ENCODE assay signal across 8 cellular contexts in the genomic region with DNA sequence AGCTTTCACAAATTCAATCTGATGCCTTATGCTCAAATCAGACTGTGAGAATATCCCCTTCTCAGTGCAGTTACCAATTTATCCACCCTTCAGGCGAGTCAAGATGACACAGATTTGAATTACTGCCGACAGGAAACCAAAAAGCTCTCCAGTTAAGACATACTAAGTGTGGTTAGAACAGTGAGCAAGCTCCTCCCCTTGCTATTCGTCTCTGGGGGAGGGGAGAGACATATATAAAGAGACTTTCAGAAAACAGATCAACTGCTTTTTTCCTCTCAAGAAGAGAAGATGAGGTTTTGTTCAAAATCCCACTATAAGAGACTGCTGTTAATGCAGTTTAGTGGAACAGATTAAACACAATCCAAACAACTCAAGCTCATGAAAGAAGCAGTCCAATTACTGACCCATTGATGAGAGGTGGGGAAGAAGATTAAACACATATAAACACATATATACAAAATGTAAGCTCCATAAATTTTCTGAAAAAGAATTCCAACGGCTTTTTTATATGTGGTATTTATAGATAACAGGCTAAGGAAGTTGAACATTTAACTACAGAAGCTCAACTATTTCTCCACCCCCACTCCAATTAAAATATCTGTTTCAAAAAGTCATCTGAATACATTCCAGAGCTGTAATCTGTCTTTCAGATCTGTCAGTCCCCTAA.
DNase-seq lines count a peak whose midpoint lies in the region; ATAC-seq lines count a peak whose summit lies in the region.

No MANE protein-coding gene starts in this region.

- ATAC-seq in HG03135 (IDR thresholded peaks at IDR 0.05; ENCODE audit: unreplicated experiment) (peak; percentile 66), GM21576 (IDR thresholded peaks at IDR 0.05; ENCODE audit: unreplicated experiment) (no peak)

- DNase-seq in DMS 273 (lab: John Stamatoyannopoulos, UW; ENCODE audit: unreplicated experiment) (peak; percentile 12), DMS 273 treated with DMSO at 0.1 percent for 48 hours (lab: John Stamatoyannopoulos, UW) (no peak), T follicular helper cell (ENCODE audit: low read depth) (peak; percentile 38), T47D (ENCODE audit: low read depth in 1 of 2, low spot score in 1 of 2) (peak; percentile 31 to 39), left kidney (ENCODE audit: low read depth, low spot score) (peak; percentile 59)
- DNase-seq in stimulated activated CD8-positive, alpha-beta memory T cell treated with anti-CD3 and anti-CD28 coated beads, Interleukin-7, amount 100 ng/mL, for 48 hours (ENCODE audit: extremely low read depth in 1 of 2, low read depth in 1 of 2): peak; percentile 4 to 39

- in situ Hi-C loops in T47D (cut with HindIII; ENCODE audit: low pct_unique_long_range_greater_than_20kb, low sequenced_read_pairs): no loop called here
